20 cellular contexts compared by ENCODE assay signal in the genomic region with DNA sequence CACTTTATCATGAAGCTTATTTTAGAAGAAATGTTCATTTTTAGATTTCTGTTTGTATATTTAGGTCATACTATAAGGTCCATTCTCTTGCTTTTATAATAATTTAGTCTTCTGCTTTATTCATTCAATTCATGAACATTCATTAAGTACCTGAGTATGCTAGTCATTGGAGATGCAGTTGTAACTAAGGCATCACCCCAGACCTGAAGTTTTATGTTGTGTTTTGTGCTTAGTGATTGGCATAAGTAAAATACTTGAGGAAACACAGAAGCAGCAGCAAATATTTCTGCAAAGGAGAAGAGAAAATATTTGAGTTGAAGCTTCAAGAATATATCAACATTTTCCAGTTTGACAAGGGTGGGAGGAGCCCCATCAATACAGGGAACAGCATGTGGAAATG.
A peak's percentile ranks its signal among the peaks of the same experiment; 100 is the strongest.
DNase-seq lines count a peak whose midpoint lies in the region; TF ChIP-seq lines count a peak whose summit lies in the region.
"Had no signal": no experiment of that assay in that cellular context is flagged by ENCODE, and none has a peak within 500 bp of the region (broad histone marks: within the 10 kb centered on the region; RNA-seq: fewer than 3 reads in every experiment).

No MANE protein-coding gene starts in this region.

- peaks cover 0 to 19% of the 10 kb centered on the region in 2 donors for H3K4me1 ChIP-seq in breast epithelium
- H3K4me1 ChIP-seq in esophagus muscularis mucosa, result peaks cover 16 to 61% (median 50%) of the 10 kb centered on the region in 4 donors
- H3K4me1 ChIP-seq in ovary (ENCODE audit: insufficient read depth), result peaks cover 9% of the 10 kb centered on the region
- peaks cover 0 to 38% (median 20%) of the 10 kb centered on the region in 4 donors for H3K4me1 ChIP-seq in tibial nerve
- H3K4me1 ChIP-seq in Caco-2, result peaks cover 15% of the 10 kb centered on the region
- H3K4me1 ChIP-seq in MM.1S (ENCODE audit: low read length), result peaks cover 7% of the 10 kb centered on the region; the same call in 1 of the 2 replicates

- no peak overlapping the region for H2AFZ ChIP-seq in MM.1S (ENCODE audit: low read length)

- H3K79me2 ChIP-seq in MM.1S (ENCODE audit: low read length), result no peaks in the 10 kb centered on the region

- H3K27ac ChIP-seq in breast epithelium (peak overlapping the region; percentile 72 to 76), esophagus muscularis mucosa (replicated peaks in 1 of 4) (peak overlapping the region; percentile 68 to 82 (median 80)), ovary (peak overlapping the region; percentile 28 to 78), tibial nerve (peak overlapping the region in 3 of 4 donors; percentile 64 to 82 (median 76)), MM.1S (ENCODE audit: low read length) (no peak overlapping the region)
- H3K27ac ChIP-seq: SJCRH30 had no signal

- H3K9me3 Mint-ChIP-seq in MCF 10A (ENCODE audit: unreplicated experiment) (no peaks in the 10 kb centered on the region), Caco-2 (ENCODE audit: unreplicated experiment) (no peaks in the 10 kb centered on the region)
- H3K9me3 Mint-ChIP-seq: activated CD4-positive, alpha-beta T cell treated with anti-CD3 and anti-CD28 coated beads, Interleukin-2, amount 10 ng/mL, durations not matched to agents 24 days and 14 days; nephron had no signal

- H3K36me3 ChIP-seq in breast epithelium (no peaks in the 10 kb centered on the region), esophagus muscularis mucosa (no peaks in the 10 kb centered on the region), ovary (no peaks in the 10 kb centered on the region), tibial nerve (no peaks in the 10 kb centered on the region), Caco-2 (ENCODE audit: control insufficient read depth, insufficient read depth, low read length) (no peaks in the 10 kb centered on the region), MM.1S (replicated peaks; ENCODE audit: insufficient read depth, low read length) (no peaks in the 10 kb centered on the region)
- H3K36me3 ChIP-seq: SJCRH30 had no signal

- no peak for TF ChIP-seq POLR2A in breast epithelium (IDR thresholded peaks at IDR 0.05)
- TF ChIP-seq POLR2A in esophagus muscularis mucosa (IDR thresholded peaks at IDR 0.05; ENCODE audit: low read depth), result no peak
- TF ChIP-seq POLR2A in ovary (IDR thresholded peaks at IDR 0.05), result no peak
- TF ChIP-seq POLR2A in tibial nerve (IDR thresholded peaks at IDR 0.05), result no peak

- H3K4me1 Mint-ChIP-seq in MCF 10A (ENCODE audit: insufficient read depth, unreplicated experiment) (no peaks in the 10 kb centered on the region), Caco-2 (ENCODE audit: low read depth, unreplicated experiment) (no peaks in the 10 kb centered on the region)

- no peaks in the 10 kb centered on the region for H3K36me3 Mint-ChIP-seq in MCF 10A (ENCODE audit: insufficient read depth, unreplicated experiment)
- no peaks in the 10 kb centered on the region for H3K36me3 Mint-ChIP-seq in Caco-2 (ENCODE audit: insufficient read depth, unreplicated experiment)

- CTCF ChIA-PET in MCF 10A (lab: Yijun Ruan, JAX), result interaction anchor here (0.7 to 1.2 kb wide), 8 partner anchors 10 to 583 kb away, joined by 3 to 7 read pairs (median 4); no protein-coding TSS in a partner anchor
- CTCF ChIA-PET in Caco-2 (lab: Charles Lee), result no interaction called here

- no peaks in the 10 kb centered on the region for H3K9me2 ChIP-seq in MM.1S (replicated peaks; ENCODE audit: insufficient read depth, low read length)

- POLR2A ChIA-PET in MCF 10A (lab: Yijun Ruan, JAX), result interaction anchor here (0.8 to 3.3 kb wide), 20 partner anchors 10 to 560 kb away, joined by 3 to 24 read pairs (median 5); a partner anchor contains a TSS
- POLR2A ChIA-PET in Caco-2 (lab: Charles Lee), result no interaction called here

- no peaks in the 10 kb centered on the region for H3K27me3 Mint-ChIP-seq in MCF 10A (ENCODE audit: insufficient read depth, unreplicated experiment)
- H3K27me3 Mint-ChIP-seq in Caco-2 (ENCODE audit: insufficient read depth, unreplicated experiment), result no peaks in the 10 kb centered on the region
- H3K27me3 Mint-ChIP-seq: activated CD4-positive, alpha-beta T cell treated with anti-CD3 and anti-CD28 coated beads, Interleukin-2, amount 10 ng/mL, durations not matched to agents 24 days and 14 days; activated naive CD8-positive, alpha-beta T cell had no signal

- DNase-seq in breast epithelium (ENCODE audit: low spot score in 2 of 2), result no peak
- no peak for DNase-seq in MCF 10A (ENCODE audit: unreplicated experiment)
- no peak for DNase-seq in esophagus muscularis mucosa (ENCODE audit: extremely low spot score)
- no peak for DNase-seq in ovary
- DNase-seq in tibial nerve (ENCODE audit: low spot score in 2 of 2), result no peak
- no peak for DNase-seq in Caco-2
- DNase-seq in MM.1S, result no peak
- no peak for DNase-seq in HT-29 (ENCODE audit: low spot score)
- DNase-seq: 8988T; activated CD4-positive, alpha-beta T cell treated with anti-CD3 and anti-CD28 coated beads, Interleukin-2, amount 10 ng/mL, durations not matched to agents 24 days and 14 days; EL; Karpas-422; left colon; NCI-H1436; NCI-H2227 treated with DMSO at 0.1 percent for 48 hours; NK-92 treated with Interleukin-12 subunit alpha and Interleukin-12 subunit beta, amount 100 ng/mL, for 24 hours; SJCRH30; stimulated activated naive CD4-positive, alpha-beta T cell had no signal

- no peaks in the 10 kb centered on the region for H4K20me1 ChIP-seq in MM.1S (ENCODE audit: insufficient read depth, low read length)

- H3K9me3 ChIP-seq in breast epithelium (no peaks in the 10 kb centered on the region), esophagus muscularis mucosa (no peaks in the 10 kb centered on the region), ovary (no peaks in the 10 kb centered on the region), tibial nerve (no peaks in the 10 kb centered on the region), Caco-2 (no peaks in the 10 kb centered on the region), MM.1S (replicated peaks; ENCODE audit: insufficient read depth, low read length) (no peaks in the 10 kb centered on the region)
- H3K9me3 ChIP-seq: SJCRH30 had no signal

- H3K27me3 ChIP-seq in breast epithelium (no peaks in the 10 kb centered on the region), esophagus muscularis mucosa (no peaks in the 10 kb centered on the region), ovary (no peaks in the 10 kb centered on the region), tibial nerve (no peaks in the 10 kb centered on the region), Caco-2 (replicated peaks; ENCODE audit: control insufficient read depth, insufficient read depth, low read length) (no peaks in the 10 kb centered on the region), MM.1S (replicated peaks; ENCODE audit: insufficient read depth, low read length) (no peaks in the 10 kb centered on the region)
- H3K27me3 ChIP-seq: SJCRH30 had no signal

- intact Hi-C loops in breast epithelium (cut with DNase I; ENCODE audit: low total_unique reads) (no loop called here), MCF 10A (cut with micrococcal nuclease) (loop anchor here (2.0 to 5.0 kb wide), 3 partner anchors 93 to 291 kb away; no protein-coding TSS in a partner anchor), esophagus muscularis mucosa (cut with DNase I) (no loop called here), ovary (cut with DNase I) (loop anchor here in 1 of 4 donors (10.0 kb wide), 2 partner anchors 89 to 279 kb away; no protein-coding TSS in a partner anchor), Caco-2 (cut with micrococcal nuclease; ENCODE audit: unreplicated experiment) (no loop called here)

- no peak overlapping the region for H3K4me2 ChIP-seq in MM.1S (ENCODE audit: low read depth, low read length)

- H3K4me3 ChIP-seq in breast epithelium (no peak overlapping the region), esophagus muscularis mucosa (no peak overlapping the region), ovary (no peak overlapping the region), tibial nerve (no peak overlapping the region), Caco-2 (ENCODE audit: low read depth, low read length) (no peak overlapping the region), MM.1S (ENCODE audit: low read length) (no peak overlapping the region)
- H3K4me3 ChIP-seq: SJCRH30 had no signal

- no peaks in the 10 kb centered on the region for H3F3A ChIP-seq in MM.1S (ENCODE audit: insufficient read depth, low read length)

- no TSS peak for BruUV-seq in MCF 10A (replicated peaks; lab: Mats Ljungman, UMichigan)
- BruUV-seq in Caco-2 (replicated peaks; lab: Mats Ljungman, UMichigan), result no TSS peak

- H3K4me3 Mint-ChIP-seq in MCF 10A (ENCODE audit: unreplicated experiment), result no peak overlapping the region
- H3K4me3 Mint-ChIP-seq in Caco-2 (ENCODE audit: unreplicated experiment), result no peak overlapping the region
- H3K4me3 Mint-ChIP-seq: activated CD4-positive, alpha-beta T cell treated with anti-CD3 and anti-CD28 coated beads, Interleukin-2, amount 10 ng/mL, durations not matched to agents 24 days and 14 days; activated naive CD8-positive, alpha-beta T cell; nephron had no signal

- no peak overlapping the region for H3K27ac Mint-ChIP-seq in MCF 10A (ENCODE audit: low read depth, unreplicated experiment)
- no peak overlapping the region for H3K27ac Mint-ChIP-seq in Caco-2 (ENCODE audit: unreplicated experiment)
- H3K27ac Mint-ChIP-seq: activated CD4-positive, alpha-beta T cell treated with anti-CD3 and anti-CD28 coated beads, Interleukin-2, amount 10 ng/mL, durations not matched to agents 24 days and 14 days; activated naive CD8-positive, alpha-beta T cell; nephron had no signal

- no peak for TF ChIP-seq CTCF in breast epithelium (IDR thresholded peaks at IDR 0.05)
- TF ChIP-seq CTCF in MCF 10A (IDR thresholded peaks at IDR 0.05; ENCODE audit: unreplicated experiment), result no peak
- TF ChIP-seq CTCF in esophagus muscularis mucosa (IDR thresholded peaks at IDR 0.05), result no peak
- no peak for TF ChIP-seq CTCF in ovary (IDR thresholded peaks at IDR 0.05)
- no peak for TF ChIP-seq CTCF in tibial nerve (IDR thresholded peaks at IDR 0.05)
- TF ChIP-seq CTCF in Caco-2 (IDR thresholded peaks at IDR 0.05; ENCODE audit: insufficient read depth in 1 of 2, low read depth in 1 of 2, low read length in 1 of 2, severe bottlenecking in 1 of 2, unreplicated experiment in 1 of 2), result no peak
- TF ChIP-seq CTCF in MM.1S (IDR thresholded peaks at IDR 0.05; ENCODE audit: low read length), result no peak

- TF ChIP-seq EP300 in esophagus muscularis mucosa (IDR thresholded peaks at IDR 0.05), result no peak
- no peak for TF ChIP-seq EP300 in ovary (IDR thresholded peaks at IDR 0.05)
- no peak for TF ChIP-seq EP300 in tibial nerve (IDR thresholded peaks at IDR 0.05)

- no peak overlapping the region for H3K9ac ChIP-seq in MM.1S (ENCODE audit: low read length)
